2 cellular contexts compared by ENCODE assay signal in genomic region chr1:152080494-152080893, GRCh38. TPM values are rescaled to one million over a fixed set of nuclear protein-coding genes. Genes with fewer than 3 reads are reported as not detected.
"Had no signal": no experiment of that assay in that cellular context is flagged by ENCODE, and none has a peak within 500 bp of the region (broad histone marks: within the 10 kb centered on the region; RNA-seq: fewer than 3 reads in every experiment).

No MANE protein-coding gene starts in this region.

RNA-seq across cellular contexts. Expression of gene TCHHL1, which starts 8.4 kb away (rescaled TPM):
- total RNA-seq: G401, GM12878 had no signal

RNA-seq across cellular contexts. Expression of gene TCHH, which starts 34.8 kb away (rescaled TPM):
- total RNA-seq: G401, GM12878 had no signal

RNA-seq across cellular contexts. Expression of gene S100A11, which starts 43.7 kb away (rescaled TPM):
- total RNA-seq: G401 had no signal
